ENCODE assay signal across 18 cellular contexts in genomic region chr7:147567043-147567442, GRCh38.
A peak's percentile ranks its signal among the peaks of the same experiment; 100 is the strongest.
DNase-seq lines count a peak whose midpoint lies in the region; ATAC-seq and TF ChIP-seq lines count a peak whose summit lies in the region.
"Had no signal": no experiment of that assay in that cellular context is flagged by ENCODE, and none has a peak within 500 bp of the region (broad histone marks: within the 10 kb centered on the region; RNA-seq: fewer than 3 reads in every experiment).

No MANE protein-coding gene starts in this region.

- no peak overlapping the region for H3K4me2 ChIP-seq in osteoblast (ENCODE audit: insufficient read depth, low read length)

- H3K4me1 Mint-ChIP-seq in HFFc6 (ENCODE audit: low read depth), result peaks cover 12% of the 10 kb centered on the region; the same call in 1 of the 2 replicates
- H3K4me1 Mint-ChIP-seq: CD4-positive, CD25-positive, alpha-beta regulatory T cell; CD8-positive, alpha-beta memory T cell had no signal

- H3K4me3 ChIP-seq in osteoblast (ENCODE audit: insufficient read depth, low read length), result no peak overlapping the region
- H3K4me3 ChIP-seq: GM12878, HAP-1 had no signal

- H3K4me3 Mint-ChIP-seq in HFFc6, result peak overlapping the region; percentile 33; the same call in 1 of the 2 replicates
- H3K4me3 Mint-ChIP-seq: CD4-positive, CD25-positive, alpha-beta regulatory T cell; CD8-positive, alpha-beta memory T cell had no signal

- no peaks in the 10 kb centered on the region for H3K36me3 Mint-ChIP-seq in HFFc6 (ENCODE audit: low read depth)
- H3K36me3 Mint-ChIP-seq: CD4-positive, CD25-positive, alpha-beta regulatory T cell; CD8-positive, alpha-beta memory T cell had no signal

- no peaks in the 10 kb centered on the region for H3K36me3 ChIP-seq in osteoblast (ENCODE audit: insufficient read depth, low read length)
- H3K36me3 ChIP-seq: BE2C, HAP-1 had no signal

- H3K27ac ChIP-seq in osteoblast (ENCODE audit: low read depth, low read length) (no peak overlapping the region), foreskin keratinocyte (no peak overlapping the region)
- H3K27ac ChIP-seq: HL-60 had no signal

- H3K79me2 ChIP-seq in osteoblast (ENCODE audit: insufficient read depth, low read length), result no peaks in the 10 kb centered on the region

- H2AFZ ChIP-seq in osteoblast (ENCODE audit: low read length), result no peak overlapping the region

- H3K9me3 ChIP-seq in osteoblast (ENCODE audit: low read depth, low read length), result no peaks in the 10 kb centered on the region
- H3K9me3 ChIP-seq: BE2C, HAP-1 had no signal

- ATAC-seq in foreskin keratinocyte (no peak), GM18909 (IDR thresholded peaks at IDR 0.05; ENCODE audit: poor library complexity, unreplicated experiment) (no peak)
- ATAC-seq: GM12878 had no signal

- no peaks in the 10 kb centered on the region for H4K20me1 ChIP-seq in osteoblast (ENCODE audit: insufficient read depth, low read length)

- DNase-seq in HFFc6 (no peak), head of caudate nucleus (peak in 35 of 42 donors; percentile 7 to 80 (median 39)), osteoblast (ENCODE audit: insufficient read length, low spot score, missing footprints) (peak; percentile 36), foreskin keratinocyte (no peak), NCI-H2081 treated with DMSO at 0.1 percent for 48 hours (lab: John Stamatoyannopoulos, UW) (no peak)
- DNase-seq: BE2C; C1 segment of cervical spinal cord; CD4-positive, CD25-positive, alpha-beta regulatory T cell; CD8-positive, alpha-beta memory T cell; COR-L47; DMS 273 treated with DMSO at 0.1 percent for 48 hours; DMS53; DND-41; EL had no signal

- H3K4me1 ChIP-seq in osteoblast (ENCODE audit: insufficient read depth, low read length) (no peaks in the 10 kb centered on the region), foreskin keratinocyte (peaks cover 3% of the 10 kb centered on the region)
- H3K4me1 ChIP-seq: BE2C, HAP-1 had no signal

- H3K27ac Mint-ChIP-seq in HFFc6, result no peak overlapping the region; the same call in 1 of the 2 replicates
- H3K27ac Mint-ChIP-seq: CD4-positive, CD25-positive, alpha-beta regulatory T cell had no signal

- H3K9me3 Mint-ChIP-seq in HFFc6, result peaks cover 29% of the 10 kb centered on the region

- H3K27me3 ChIP-seq in osteoblast (ENCODE audit: insufficient read depth, low read length), result no peaks in the 10 kb centered on the region
- H3K27me3 ChIP-seq in foreskin keratinocyte, result no peaks in the 10 kb centered on the region
- H3K27me3 ChIP-seq: BE2C had no signal

- TF ChIP-seq CTCF in HFFc6 (IDR thresholded peaks at IDR 0.05), result no peak
- no peak for TF ChIP-seq CTCF in osteoblast (IDR thresholded peaks at IDR 0.05; ENCODE audit: extremely low read depth, low read depth, low read length)
- TF ChIP-seq CTCF in foreskin keratinocyte (conservative IDR thresholded peaks at IDR 0.05), result no peak

- H3K27me3 Mint-ChIP-seq in HFFc6 (ENCODE audit: insufficient read depth), result no peaks in the 10 kb centered on the region
- H3K27me3 Mint-ChIP-seq: CD4-positive, CD25-positive, alpha-beta regulatory T cell; CD8-positive, alpha-beta memory T cell had no signal

- intact Hi-C loops in head of caudate nucleus (cut with DNase I), result no loop called here

Comparison
In these comparisons a context has a peak if more than half of its experiments do, and no peak if none do; other contexts are left out.
1. DNase-seq: peak in head of caudate nucleus (35 of 42) and osteoblast (single experiment); none in HFFc6 (single experiment), foreskin keratinocyte (0 of 2) and NCI-H2081 treated with DMSO at 0.1 percent for 48 hours (single experiment).